Comparison of ENCODE assay signal across 8 cellular contexts in the genomic region with DNA sequence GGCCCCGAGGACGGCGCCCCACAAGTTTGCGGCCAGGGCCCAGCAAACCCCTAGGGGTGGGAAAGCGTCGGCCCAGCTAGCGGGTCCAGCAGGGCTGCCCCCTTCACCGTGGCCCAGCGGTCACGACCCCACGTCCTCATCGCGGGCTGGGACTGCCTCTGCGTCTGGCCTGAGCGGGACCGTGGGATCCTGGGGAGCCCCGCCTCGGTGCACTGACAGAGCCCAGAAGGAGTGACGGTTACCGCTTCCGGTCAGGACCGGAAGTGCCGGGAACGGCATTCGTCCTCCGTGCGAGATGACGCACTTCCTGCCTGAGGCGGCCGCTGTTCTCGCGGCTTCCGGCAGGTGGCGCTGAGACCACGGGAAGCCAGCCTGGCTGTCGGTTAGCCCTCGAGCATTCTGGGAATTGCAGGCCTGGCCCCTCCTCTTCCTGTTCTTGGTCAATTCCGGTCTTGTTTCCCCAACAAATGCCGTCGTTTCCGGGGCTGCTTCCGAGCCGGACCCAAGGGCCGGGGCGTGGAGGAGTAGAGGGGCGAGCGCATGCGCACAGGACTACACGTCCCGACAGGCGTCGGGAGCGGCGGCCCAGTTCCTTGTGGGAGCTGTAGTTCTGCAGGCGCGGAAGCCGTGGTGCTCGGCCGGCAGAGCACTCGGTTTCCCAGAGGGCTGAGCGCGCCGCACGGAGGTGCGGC. TPM values are rescaled to one million over a fixed set of nuclear protein-coding genes. Genes with fewer than 3 reads are reported as not detected.
DNase-seq lines count a peak whose midpoint lies in the region; ATAC-seq and TF ChIP-seq lines count a peak whose summit lies in the region.

Gene TSSC4 (plus strand): TSS at position 682 of the 692 bp plus-strand sequence. CDS start 1,884 bp downstream, outside the sequence.

- peak; percentile 84 for TF ChIP-seq CTCF in PC-3 (conservative IDR thresholded peaks at IDR 0.05; ENCODE audit: low read depth, low read length)
- peak; percentile 94 for TF ChIP-seq CTCF in epithelial cell of proximal tubule (conservative IDR thresholded peaks at IDR 0.05; ENCODE audit: low read depth, low read length)

- peak within 1 kb of the TSS; percentile 85 for H3K27ac ChIP-seq in PC-3 (ENCODE audit: low read length)
- H3K27ac ChIP-seq in mucosa of rectum (ENCODE audit: low read depth in 2 of 2, low read length in 2 of 2), result peak within 1 kb of the TSS; percentile 96 to 99

- peak; percentile 66 for TF ChIP-seq RAD21 in Ishikawa (IDR thresholded peaks at IDR 0.05; ENCODE audit: low read depth)

- H3K27me3 ChIP-seq in PC-3 (ENCODE audit: low read length) (no peaks in the 10 kb centered on the region), mucosa of rectum (ENCODE audit: control insufficient read depth in 2 of 2, insufficient read depth in 2 of 2, low read length in 2 of 2) (no peaks in the 10 kb centered on the region)

- DNase-seq in DMS153 (lab: John Stamatoyannopoulos, UW) (peak; percentile 100), PC-3 (peak; percentile 99), epithelial cell of proximal tubule (ENCODE audit: low read depth) (peak; percentile 96)
- peak; percentile 100 for DNase-seq in activated T-cell treated with anti-CD3 and anti-CD28 coated beads, Interleukin-2, amount 50 U/mL, for 1 hour
- peak; percentile 97 to 99 for DNase-seq in stimulated activated CD8-positive, alpha-beta memory T cell treated with anti-CD3 and anti-CD28 coated beads, Interleukin-7, amount 100 ng/mL, for 1 hour (ENCODE audit: low read depth in 2 of 2)

- H3K9ac ChIP-seq in PC-3 (ENCODE audit: low read length) (peak within 1 kb of the TSS; percentile 98), mucosa of rectum (ENCODE audit: low read depth in 1 of 2, low read length in 2 of 2) (peak within 1 kb of the TSS; percentile 92 to 93)

- H3K36me3 ChIP-seq in PC-3 (ENCODE audit: low read depth, low read length) (peaks cover 5% of the 10 kb centered on the region; the same call in 1 of the 2 replicates), mucosa of rectum (ENCODE audit: control insufficient read depth in 2 of 2, insufficient read depth in 2 of 2, low read length in 2 of 2) (peaks cover 15 to 27% of the 10 kb centered on the region in 2 donors)

- BruUV-seq in PC-3 (replicated peaks; lab: Mats Ljungman, UMichigan), result no TSS peak

- H4K20me1 ChIP-seq in PC-3 (ENCODE audit: low read length), result no peaks in the 10 kb centered on the region

- POLR2A ChIA-PET in PC-3 (lab: Charles Lee; ENCODE audit: unreplicated experiment), result interaction anchor here (0.5 to 1.0 kb wide), 7 partner anchors 10 to 289 kb away, joined by 3 to 13 read pairs (median 5); no protein-coding TSS in a partner anchor

- no peaks in the 10 kb centered on the region for H3K9me3 ChIP-seq in PC-3 (ENCODE audit: low read length)
- no peaks in the 10 kb centered on the region for H3K9me3 ChIP-seq in mucosa of rectum (ENCODE audit: control insufficient read depth in 2 of 2, low read length in 2 of 2)

- peak within 1 kb of the TSS; percentile 70 for H2AFZ ChIP-seq in PC-3 (ENCODE audit: low read length)

- intact Hi-C loops in PC-3 (cut with micrococcal nuclease), result loop anchor here (1.0 to 5.0 kb wide), 3 partner anchors 20 to 218 kb away; partner anchors contain the start of gene CD81

- TF ChIP-seq EP300 in Ishikawa (IDR thresholded peaks at IDR 0.05; ENCODE audit: borderline replicate concordance), result no peak

- ATAC-seq in GM21529 (IDR thresholded peaks at IDR 0.05; ENCODE audit: unreplicated experiment) (peak; percentile 83), PC-3 (peak; percentile 86)

- H3K4me3 ChIP-seq in PC-3 (ENCODE audit: low read length) (peak within 1 kb of the TSS; percentile 98), epithelial cell of proximal tubule (ENCODE audit: low read depth, low read length) (peak within 1 kb of the TSS; percentile 94), mucosa of rectum (ENCODE audit: low read length in 2 of 2) (peak within 1 kb of the TSS; percentile 89 to 90)

- no peaks in the 10 kb centered on the region for H3F3A ChIP-seq in PC-3 (ENCODE audit: low read length, unreplicated experiment)

- no peaks in the 10 kb centered on the region for H3K9me2 ChIP-seq in PC-3 (replicated peaks; ENCODE audit: low read length)

- peaks cover 31% of the 10 kb centered on the region for H3K79me2 ChIP-seq in PC-3 (ENCODE audit: low read length)

- H3K4me1 ChIP-seq in PC-3 (ENCODE audit: insufficient read depth, low read length) (peaks cover 11% of the 10 kb centered on the region), mucosa of rectum (ENCODE audit: control insufficient read depth in 2 of 2, insufficient read depth in 2 of 2, low read length in 2 of 2) (peaks cover 23 to 25% of the 10 kb centered on the region in 2 donors)

- CTCF ChIA-PET in PC-3 (lab: Charles Lee), result interaction anchor here (0.6 to 1.3 kb wide), 3 partner anchors 19 to 75 kb away, joined by 4 to 21 read pairs (median 4); no protein-coding TSS in a partner anchor

- peak within 1 kb of the TSS; percentile 99 for H3K4me2 ChIP-seq in PC-3 (ENCODE audit: low read length)

TF ChIP-seq in Ishikawa, 13 proteins besides CTCF, POLR2A, EP300 and RAD21:
- no peak for TF ChIP-seq ZBTB7A (IDR thresholded peaks at IDR 0.05; ENCODE audit: low read depth)
- peak; percentile 87 for TF ChIP-seq TAF1 (IDR thresholded peaks at IDR 0.05; ENCODE audit: low read depth)
- TF ChIP-seq, protein P1, sequence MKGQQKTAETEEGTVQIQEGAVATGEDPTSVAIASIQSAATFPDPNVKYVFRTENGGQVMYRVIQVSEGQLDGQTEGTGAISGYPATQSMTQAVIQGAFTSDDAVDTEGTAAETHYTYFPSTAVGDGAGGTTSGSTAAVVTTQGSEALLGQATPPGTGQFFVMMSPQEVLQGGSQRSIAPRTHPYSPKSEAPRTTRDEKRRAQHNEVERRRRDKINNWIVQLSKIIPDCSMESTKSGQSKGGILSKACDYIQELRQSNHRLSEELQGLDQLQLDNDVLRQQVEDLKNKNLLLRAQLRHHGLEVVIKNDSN (IDR thresholded peaks at IDR 0.05), result no peak
- no peak for TF ChIP-seq CEBPB (IDR thresholded peaks at IDR 0.05)
- TF ChIP-seq TEAD4 (IDR thresholded peaks at IDR 0.05), result no peak
- TF ChIP-seq CREB1 (IDR thresholded peaks at IDR 0.05; ENCODE audit: low read depth), result peak; percentile 77; the same call in 1 of the 2 replicates
- no peak; the same call in 1 of the 2 replicates for TF ChIP-seq FOXM1 (IDR thresholded peaks at IDR 0.05; ENCODE audit: borderline replicate concordance, low read depth)
- TF ChIP-seq YY1 (IDR thresholded peaks at IDR 0.05; ENCODE audit: low read depth), result no peak; the same call in 1 of the 2 replicates
- TF ChIP-seq TCF12 (IDR thresholded peaks at IDR 0.05; ENCODE audit: low read depth), result peak; percentile 70; the same call in 1 of the 2 replicates
- TF ChIP-seq EGR1 (IDR thresholded peaks at IDR 0.05), result no peak
TF ChIP-seq in Ishikawa: peak in this region for 3.

RNA-seq across cellular contexts. Expression of gene TSSC4, which starts in this region (rescaled TPM):
- total RNA-seq in PC-3 (2014; rRNA removed) (88.3 and 98.5 TPM in 2 replicates), epithelial cell of proximal tubule (40.0 and 55.2 TPM in 2 replicates)

Comparison
In these comparisons a context has a peak if more than half of its experiments do, and no peak if none do; other contexts are left out.
1. Peak in every context shown above with its lines: DNase-seq, ATAC-seq, H3K4me3 ChIP-seq and H3K27ac ChIP-seq.